ENCODE assay signal across 8 cellular contexts in genomic region chr14:50000215-50001145, GRCh38.
DNase-seq lines count a peak whose midpoint lies in the region; ATAC-seq and TF ChIP-seq lines count a peak whose summit lies in the region.

No MANE protein-coding gene starts in this region.

- H3K4me1 ChIP-seq in mucosa of stomach (ENCODE audit: control insufficient read depth, insufficient read depth, low read length): peaks cover 77% of the 10 kb centered on the region

- TF ChIP-seq POLR2A in NB4 (IDR thresholded peaks at IDR 0.05; ENCODE audit: extremely low read depth, insufficient read length): no peak

- H3K4me3 Mint-ChIP-seq in activated CD4-positive, alpha-beta memory T cell treated with anti-CD3 and anti-CD28 coated beads, Interleukin-2, amount 10 ng/mL, durations not matched to agents 7 days and 5 days: peak overlapping the region; percentile 77
- H3K4me3 Mint-ChIP-seq in stimulated activated effector memory CD8-positive, alpha-beta T cell treated with anti-CD3 and anti-CD28 coated beads, Interleukin-12 subunit alpha, Interleukin-12 subunit beta, amount 100 ng/mL, for 72 hours: peak overlapping the region; percentile 72

- H3K9me3 ChIP-seq in mucosa of stomach (ENCODE audit: control insufficient read depth, low read length): no peaks in the 10 kb centered on the region

- peak overlapping the region; percentile 66 for H3K9ac ChIP-seq in mucosa of stomach (ENCODE audit: low read length)

- CTCF ChIA-PET in activated CD4-positive, alpha-beta memory T cell treated with anti-CD3 and anti-CD28 coated beads, Interleukin-2, amount 10 ng/mL, durations not matched to agents 7 days and 5 days (lab: Charles Lee): interaction anchor here (0.6 to 7.0 kb wide), 25 partner anchors 10 to 148 kb away, joined by 3 to 134 read pairs (median 5); partner anchors contain the start of genes ARF6 and NEMF

- H3K27me3 Mint-ChIP-seq in activated CD4-positive, alpha-beta memory T cell treated with anti-CD3 and anti-CD28 coated beads, Interleukin-2, amount 10 ng/mL, durations not matched to agents 7 days and 5 days: no peaks in the 10 kb centered on the region

- H3K27ac Mint-ChIP-seq in activated CD4-positive, alpha-beta memory T cell treated with anti-CD3 and anti-CD28 coated beads, Interleukin-2, amount 10 ng/mL, durations not matched to agents 7 days and 5 days: peak overlapping the region; percentile 98
- peak overlapping the region; percentile 98 for H3K27ac Mint-ChIP-seq in stimulated activated effector memory CD8-positive, alpha-beta T cell treated with anti-CD3 and anti-CD28 coated beads, Interleukin-12 subunit alpha, Interleukin-12 subunit beta, amount 100 ng/mL, for 72 hours

- H3K4me1 Mint-ChIP-seq in activated CD4-positive, alpha-beta memory T cell treated with anti-CD3 and anti-CD28 coated beads, Interleukin-2, amount 10 ng/mL, durations not matched to agents 7 days and 5 days: peaks cover 78% of the 10 kb centered on the region
- peaks cover 76% of the 10 kb centered on the region for H3K4me1 Mint-ChIP-seq in stimulated activated effector memory CD8-positive, alpha-beta T cell treated with anti-CD3 and anti-CD28 coated beads, Interleukin-12 subunit alpha, Interleukin-12 subunit beta, amount 100 ng/mL, for 72 hours

- H3K4me3 ChIP-seq in GM12875 (ENCODE audit: low read depth, low read length) (peak overlapping the region; percentile 30), NB4 (ENCODE audit: low read depth, low read length) (no peak overlapping the region), mucosa of stomach (ENCODE audit: low read length) (peak overlapping the region; percentile 18)

- TF ChIP-seq CTCF in GM12875 (IDR thresholded peaks at IDR 0.05; ENCODE audit: borderline replicate concordance, insufficient read depth, low read depth, low read length): no peak
- no peak for TF ChIP-seq CTCF in NB4 (IDR thresholded peaks at IDR 0.05; ENCODE audit: low read depth, low read length)

- peak; percentile 48 for ATAC-seq in stimulated activated effector memory CD8-positive, alpha-beta T cell treated with anti-CD3 and anti-CD28 coated beads, Interleukin-12 subunit alpha, Interleukin-12 subunit beta, amount 100 ng/mL, for 72 hours
- ATAC-seq in GM18873 (IDR thresholded peaks at IDR 0.05; ENCODE audit: low FRiP score, unreplicated experiment): no peak
- no peak for ATAC-seq in HG03520 (IDR thresholded peaks at IDR 0.05; ENCODE audit: unreplicated experiment)

- DNase-seq in NB4 (ENCODE audit: low read depth): peak; percentile 85
- peak; percentile 88 for DNase-seq in activated CD4-positive, alpha-beta memory T cell treated with anti-CD3 and anti-CD28 coated beads, Interleukin-2, amount 10 ng/mL, durations not matched to agents 7 days and 5 days
- DNase-seq in effector CD4-positive, alpha-beta T cell: peak; percentile 61
- peak; percentile 73 to 93 for DNase-seq in stimulated activated effector memory CD8-positive, alpha-beta T cell treated with anti-CD3 and anti-CD28 coated beads, Interleukin-12 subunit alpha, Interleukin-12 subunit beta, amount 100 ng/mL, for 72 hours (ENCODE audit: low spot score in 2 of 2)

- no peaks in the 10 kb centered on the region for H3K9me3 Mint-ChIP-seq in activated CD4-positive, alpha-beta memory T cell treated with anti-CD3 and anti-CD28 coated beads, Interleukin-2, amount 10 ng/mL, durations not matched to agents 7 days and 5 days
- H3K9me3 Mint-ChIP-seq in stimulated activated effector memory CD8-positive, alpha-beta T cell treated with anti-CD3 and anti-CD28 coated beads, Interleukin-12 subunit alpha, Interleukin-12 subunit beta, amount 100 ng/mL, for 72 hours: no peaks in the 10 kb centered on the region

- POLR2A ChIA-PET in activated CD4-positive, alpha-beta memory T cell treated with anti-CD3 and anti-CD28 coated beads, Interleukin-2, amount 10 ng/mL, durations not matched to agents 7 days and 5 days (lab: Charles Lee): interaction anchor here (0.9 to 15.6 kb wide), 41 partner anchors 9 to 380 kb away, joined by 3 to 630 read pairs (median 38); partner anchors contain the start of genes ARF6, MGAT2, NEMF and POLE2

- H3K36me3 Mint-ChIP-seq in activated CD4-positive, alpha-beta memory T cell treated with anti-CD3 and anti-CD28 coated beads, Interleukin-2, amount 10 ng/mL, durations not matched to agents 7 days and 5 days (ENCODE audit: low read depth): peaks cover 7% of the 10 kb centered on the region
- peaks cover 90% of the 10 kb centered on the region for H3K36me3 Mint-ChIP-seq in stimulated activated effector memory CD8-positive, alpha-beta T cell treated with anti-CD3 and anti-CD28 coated beads, Interleukin-12 subunit alpha, Interleukin-12 subunit beta, amount 100 ng/mL, for 72 hours

- H3K36me3 ChIP-seq in mucosa of stomach (ENCODE audit: control insufficient read depth, insufficient read depth, low read length): no peaks in the 10 kb centered on the region

- no peaks in the 10 kb centered on the region for H3K27me3 ChIP-seq in mucosa of stomach (ENCODE audit: control insufficient read depth, insufficient read depth, low read length)
